1 cellular context compared by ENCODE assay signal in the genomic region with DNA sequence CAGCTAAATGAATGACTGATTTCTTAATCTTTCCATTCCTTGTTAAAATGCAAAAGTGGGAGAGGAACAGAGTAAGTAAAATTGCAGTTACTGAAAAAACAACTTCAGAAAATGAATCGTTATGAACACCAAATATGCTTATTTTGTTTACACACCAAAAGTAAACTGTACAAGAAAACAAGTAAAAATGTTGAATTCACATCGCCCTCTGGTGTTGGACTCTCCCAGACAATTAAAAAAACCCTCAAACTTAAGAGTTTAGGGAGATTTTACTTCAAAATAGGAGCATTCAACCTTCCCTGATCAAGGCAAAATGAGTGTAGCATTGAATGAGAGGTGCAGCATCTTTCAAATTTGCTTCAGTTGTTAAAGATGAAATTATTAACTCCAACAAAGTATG.
TF ChIP-seq lines count a peak whose summit lies in the region.

No MANE protein-coding gene starts in this region.

TF ChIP-seq in SK-N-SH treated with all-trans-retinoic acid at 6 μM for 48 hours, 23 proteins besides CTCF, POLR2A, EP300 and RAD21 (continued from another document):
- TF ChIP-seq, protein P1, sequence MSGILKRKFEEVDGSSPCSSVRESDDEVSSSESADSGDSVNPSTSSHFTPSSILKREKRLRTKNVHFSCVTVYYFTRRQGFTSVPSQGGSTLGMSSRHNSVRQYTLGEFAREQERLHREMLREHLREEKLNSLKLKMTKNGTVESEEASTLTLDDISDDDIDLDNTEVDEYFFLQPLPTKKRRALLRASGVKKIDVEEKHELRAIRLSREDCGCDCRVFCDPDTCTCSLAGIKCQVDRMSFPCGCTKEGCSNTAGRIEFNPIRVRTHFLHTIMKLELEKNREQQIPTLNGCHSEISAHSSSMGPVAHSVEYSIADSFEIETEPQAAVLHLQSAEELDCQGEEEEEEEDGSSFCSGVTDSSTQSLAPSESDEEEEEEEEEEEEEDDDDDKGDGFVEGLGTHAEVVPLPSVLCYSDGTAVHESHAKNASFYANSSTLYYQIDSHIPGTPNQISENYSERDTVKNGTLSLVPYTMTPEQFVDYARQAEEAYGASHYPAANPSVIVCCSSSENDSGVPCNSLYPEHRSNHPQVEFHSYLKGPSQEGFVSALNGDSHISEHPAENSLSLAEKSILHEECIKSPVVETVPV (CRISPR knock-in tag; IDR thresholded peaks at IDR 0.05) = no peak
- TF ChIP-seq ESRRG (CRISPR knock-in tag; IDR thresholded peaks at IDR 0.05) = no peak
